In the genomic region with DNA sequence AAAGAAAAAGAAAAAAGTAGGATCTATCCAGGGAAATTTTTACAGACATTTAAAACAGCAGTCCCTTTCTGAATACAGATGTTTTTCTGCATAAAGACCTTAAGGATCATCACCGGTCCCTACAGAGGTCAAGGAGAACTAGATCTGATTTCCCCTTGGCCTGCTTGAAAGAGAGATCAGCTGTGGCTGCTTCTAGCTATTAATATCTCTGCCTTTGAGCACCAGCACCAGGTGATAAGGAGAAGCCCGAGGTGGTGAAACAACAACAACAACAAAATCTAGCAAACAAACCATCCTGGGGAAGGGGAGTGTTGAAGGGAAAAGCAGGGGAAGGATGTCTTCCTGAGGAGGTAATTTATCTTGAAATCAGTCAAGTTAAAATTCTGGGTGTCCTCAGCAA, we compare ENCODE assay signal across 13 cellular contexts. TPM values are rescaled to one million over a fixed set of nuclear protein-coding genes. Genes with fewer than 3 reads are reported as not detected.
A peak's percentile ranks its signal among the peaks of the same experiment; 100 is the strongest.
DNase-seq lines count a peak whose midpoint lies in the region; ATAC-seq and TF ChIP-seq lines count a peak whose summit lies in the region.
"Had no signal": no experiment of that assay in that cellular context is flagged by ENCODE, and none has a peak within 500 bp of the region (broad histone marks: within the 10 kb centered on the region; RNA-seq: fewer than 3 reads in every experiment).

No MANE protein-coding gene starts in this region.

- ATAC-seq in GM19023 (IDR thresholded peaks at IDR 0.05; ENCODE audit: unreplicated experiment) (peak; percentile 28), GM21717 (IDR thresholded peaks at IDR 0.05; ENCODE audit: unreplicated experiment) (peak; percentile 46), HG03196 (IDR thresholded peaks at IDR 0.05; ENCODE audit: unreplicated experiment) (peak; percentile 19)

- H3K27ac ChIP-seq in osteoblast (ENCODE audit: low read depth, low read length) (peak overlapping the region; percentile 70), brain microvascular endothelial cell (no peak overlapping the region)

- H3K4me2 ChIP-seq in osteoblast (ENCODE audit: insufficient read depth, low read length) = peak overlapping the region; percentile 18

- DNase-seq in osteoblast (ENCODE audit: insufficient read length, low spot score, missing footprints) = no peak
- no peak for DNase-seq in brain microvascular endothelial cell
- no peak for DNase-seq in DMS79 (lab: John Stamatoyannopoulos, UW)
- no peak for DNase-seq in COR-L47 (lab: John Stamatoyannopoulos, UW)
- no peak for DNase-seq in NCI-H2081 treated with DMSO at 0.1 percent for 48 hours (lab: John Stamatoyannopoulos, UW)
- DNase-seq: Calu3, hippocampal formation, NCI-H187 treated with DMSO at 0.1 percent for 48 hours, spleen had no signal

- no peaks in the 10 kb centered on the region for H4K20me1 ChIP-seq in osteoblast (ENCODE audit: insufficient read depth, low read length)

- peak overlapping the region; percentile 49 for H2AFZ ChIP-seq in osteoblast (ENCODE audit: low read length)

- H3K27me3 ChIP-seq in osteoblast (ENCODE audit: insufficient read depth, low read length) (no peaks in the 10 kb centered on the region), brain microvascular endothelial cell (replicated peaks) (no peaks in the 10 kb centered on the region)
- H3K27me3 ChIP-seq: spleen had no signal

- in situ Hi-C loops in brain microvascular endothelial cell (cut with HindIII; ENCODE audit: low pct_ligation_motif_present, low sequenced_read_pairs) = no loop called here

- H3K79me2 ChIP-seq in osteoblast (ENCODE audit: insufficient read depth, low read length) = no peaks in the 10 kb centered on the region

- H3K36me3 ChIP-seq in osteoblast (ENCODE audit: insufficient read depth, low read length) (no peaks in the 10 kb centered on the region), brain microvascular endothelial cell (replicated peaks) (no peaks in the 10 kb centered on the region)

- TF ChIP-seq CTCF in osteoblast (IDR thresholded peaks at IDR 0.05; ENCODE audit: extremely low read depth, low read depth, low read length) = no peak
- no peak for TF ChIP-seq CTCF in brain microvascular endothelial cell (IDR thresholded peaks at IDR 0.05; ENCODE audit: low read depth, low read length, missing control alignments)

- H3K4me1 ChIP-seq in osteoblast (ENCODE audit: insufficient read depth, low read length) = peaks cover 42% of the 10 kb centered on the region

- H3K4me3 ChIP-seq in osteoblast (ENCODE audit: insufficient read depth, low read length) (no peak overlapping the region), brain microvascular endothelial cell (ENCODE audit: low read depth, low read length) (no peak overlapping the region)
- H3K4me3 ChIP-seq: spleen had no signal

- H3K9me3 ChIP-seq in osteoblast (ENCODE audit: low read depth, low read length) = no peaks in the 10 kb centered on the region
- H3K9me3 ChIP-seq: spleen had no signal

RNA-seq across cellular contexts. Expression of gene ZNF366, which starts 42.1 kb away (rescaled TPM):
- total RNA-seq in osteoblast = not detected in 2 replicates
- total RNA-seq: Calu3, HT1080 had no signal
